In genomic region chr18:74589021-74589420, GRCh38 we compare ENCODE assay signal across 22 cellular contexts. TPM values are rescaled to one million over a fixed set of nuclear protein-coding genes. Genes with fewer than 3 reads are reported as not detected.
DNase-seq lines count a peak whose midpoint lies in the region; ATAC-seq and TF ChIP-seq lines count a peak whose summit lies in the region.
"Had no signal": no experiment of that assay in that cellular context is flagged by ENCODE, and none has a peak within 500 bp of the region (broad histone marks: within the 10 kb centered on the region; RNA-seq: fewer than 3 reads in every experiment).

No MANE protein-coding gene starts in this region.

- no peak for TF ChIP-seq EP300 in ovary (IDR thresholded peaks at IDR 0.05)

- H3K36me3 ChIP-seq in KMS-11 (ENCODE audit: insufficient read depth) (no peaks in the 10 kb centered on the region), ovary (no peaks in the 10 kb centered on the region)

- H3K4me1 ChIP-seq in KMS-11 (ENCODE audit: low read depth, poor library complexity, severe bottlenecking) (peaks cover 53% of the 10 kb centered on the region), ovary (ENCODE audit: insufficient read depth) (no peaks in the 10 kb centered on the region)
- H3K4me1 ChIP-seq: tibial nerve had no signal

- TF ChIP-seq CTCF in KMS-11 (conservative IDR thresholded peaks at IDR 0.05; ENCODE audit: low read depth, low read length) (no peak), ovary (IDR thresholded peaks at IDR 0.05) (no peak)

- intact Hi-C loops in ovary (cut with DNase I), result no loop called here

- H2AFZ ChIP-seq in KMS-11 (ENCODE audit: low read depth), result no peak overlapping the region; the same call in 1 of the 2 replicates

- H3K4me2 ChIP-seq in KMS-11, result peak overlapping the region; percentile 42

- H3K27me3 ChIP-seq in KMS-11 (ENCODE audit: insufficient read depth, low read depth) (no peaks in the 10 kb centered on the region), ovary (no peaks in the 10 kb centered on the region)
- H3K27me3 ChIP-seq: tibial nerve had no signal

- H3K79me2 ChIP-seq in KMS-11 (ENCODE audit: insufficient read depth, low read depth), result no peaks in the 10 kb centered on the region

- 69 to 75% (median 73%) methylated on average over 6 of the region's 6 CpGs for WGBS in ovary, 3 donors

- DNase-seq in CD1c-positive myeloid dendritic cell (ENCODE audit: extremely low spot score) (peak; percentile 79), SKM-1 (lab: John Stamatoyannopoulos, UW; ENCODE audit: unreplicated experiment) (peak; percentile 80), medulla oblongata (ENCODE audit: extremely low spot score) (peak; percentile 11), ovary (no peak), cerebellar cortex (ENCODE audit: low spot score) (no peak)
- DNase-seq in effector CD8-positive, alpha-beta T cell (lab: John Stamatoyannopoulos, UW), result no peak
- DNase-seq: activated CD4-positive, alpha-beta T cell treated with anti-CD3 and anti-CD28 coated beads, Interleukin-2, amount 50 U/mL, for 4 hours; activated T-cell treated with anti-CD3 and anti-CD28 coated beads for 4 hours; dorsolateral prefrontal cortex; left colon; NCI-H1694 treated with DMSO at 0.1 percent for 48 hours; NCI-H345; occipital lobe; right cardiac atrium; stimulated activated naive CD4-positive, alpha-beta T cell treated with Interleukin-2 at 50 U/mL for 16 hours; T-helper 1 cell had no signal

- H3K9me3 ChIP-seq in ovary, result no peaks in the 10 kb centered on the region
- H3K9me3 ChIP-seq: tibial nerve had no signal

- ATAC-seq in SK-N-SH treated with all-trans-retinoic acid at 6 μM for 48 hours, result no peak; the same call in 2 of the 3 replicates
- ATAC-seq: left colon had no signal

- no peak overlapping the region for H3K4me3 ChIP-seq in KMS-11 (IDR thresholded peaks at IDR 0.05; ENCODE audit: insufficient read depth, low read depth, low read length)
- no peak overlapping the region for H3K4me3 ChIP-seq in ovary
- H3K4me3 ChIP-seq: dorsolateral prefrontal cortex, tibial nerve had no signal

- H4K20me1 ChIP-seq in KMS-11 (ENCODE audit: insufficient read depth), result no peaks in the 10 kb centered on the region

- H3K9ac ChIP-seq in KMS-11, result no peak overlapping the region

- H3K27ac ChIP-seq in KMS-11, result no peak overlapping the region; the same call in 1 of the 2 replicates
- H3K27ac ChIP-seq in ovary, result no peak overlapping the region
- H3K27ac ChIP-seq: tibial nerve, VCaP had no signal

- no peak for TF ChIP-seq POLR2A in ovary (IDR thresholded peaks at IDR 0.05)

TF ChIP-seq in SK-N-SH treated with all-trans-retinoic acid at 6 μM for 48 hours, 23 proteins besides CTCF, POLR2A, EP300 and RAD21:
- TF ChIP-seq ZNF70 (CRISPR knock-in tag; IDR thresholded peaks at IDR 0.05), result no peak
- no peak for TF ChIP-seq ZNF8 (CRISPR knock-in tag; IDR thresholded peaks at IDR 0.05)
- no peak for TF ChIP-seq ZNF565 (CRISPR knock-in tag; conservative IDR thresholded peaks at IDR 0.05; ENCODE audit: low read depth)
- TF ChIP-seq BACH2 (CRISPR knock-in tag; IDR thresholded peaks at IDR 0.05; ENCODE audit: borderline replicate concordance), result no peak
- no peak for TF ChIP-seq CSDC2 (CRISPR knock-in tag; IDR thresholded peaks at IDR 0.05)

RNA-seq across cellular contexts. Expression of gene ZNF407, which starts 8.6 kb away (rescaled TPM):
- 10 to 100 TPM; 14.4 to 22.3 (median 19.7) TPM for total RNA-seq in ovary
- polyA plus RNA-seq in ovary, result 1 to 10 TPM; 5.3 to 5.9 TPM

RNA-seq across cellular contexts. Expression of gene CNDP1, which starts 54.7 kb away (rescaled TPM):
- under 1 TPM in 5 of 7 donors, not detected in 2; 0.13 to 0.35 (median 0.15) TPM for total RNA-seq in ovary
- under 1 TPM in 1 of 2 donors, not detected in 1; 0.02 TPM for polyA plus RNA-seq in ovary
- total RNA-seq: bronchial epithelial cell, left colon, M059J, right cardiac atrium had no signal

Comparison
In these comparisons a context has a peak if more than half of its experiments do, and no peak if none do; other contexts are left out.
1. DNase-seq: peak in CD1c-positive myeloid dendritic cell (single experiment), SKM-1 (single experiment) and medulla oblongata (single experiment); none in ovary (0 of 5), effector CD8-positive, alpha-beta T cell (single experiment) and cerebellar cortex (single experiment).